ENCODE assay signal across 8 cellular contexts in the genomic region with DNA sequence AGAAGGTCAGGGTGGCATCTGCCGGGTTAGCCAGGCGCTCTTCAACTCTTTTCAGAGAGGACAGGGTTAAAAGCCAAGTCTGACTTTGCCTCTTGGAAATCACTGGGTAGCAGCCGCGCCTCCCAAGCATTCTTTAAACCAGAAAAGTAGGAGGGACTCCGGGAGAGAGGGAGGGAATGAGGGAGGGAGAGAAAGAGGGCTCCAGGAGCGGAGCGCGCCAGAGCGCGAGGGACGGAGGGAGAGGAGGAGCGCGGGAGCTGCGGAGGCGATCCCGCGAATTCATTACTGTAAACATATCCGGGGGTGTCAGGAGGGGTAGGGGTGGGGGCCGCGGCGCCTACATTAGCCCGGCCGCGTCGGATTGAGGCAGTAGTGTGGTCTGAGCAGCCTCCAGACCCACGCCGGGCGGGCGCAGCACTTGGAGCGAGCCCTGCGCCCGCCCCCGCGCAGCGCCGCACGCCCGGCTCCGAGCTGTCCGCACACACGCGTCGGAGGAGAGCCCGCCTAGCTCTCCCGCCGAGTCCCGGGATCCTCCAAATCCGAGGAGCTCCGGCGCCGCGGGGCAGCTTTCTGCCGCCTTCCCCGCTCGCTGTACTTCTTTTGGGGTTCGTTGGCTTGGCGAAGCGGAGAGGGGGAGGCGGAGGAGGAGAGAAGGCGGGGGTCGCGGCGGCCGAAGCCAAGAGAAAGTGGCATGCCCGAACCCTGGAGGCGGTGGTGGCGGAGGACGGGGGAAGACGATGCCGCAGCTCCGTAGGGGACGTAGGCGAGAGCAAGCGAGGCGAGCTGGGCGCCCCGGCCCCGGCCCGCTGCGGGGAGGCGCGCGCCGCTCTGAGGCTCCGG. TPM values are rescaled to one million over a fixed set of nuclear protein-coding genes. Genes with fewer than 3 reads are reported as not detected.
DNase-seq lines count a peak whose midpoint lies in the region; ATAC-seq and TF ChIP-seq lines count a peak whose summit lies in the region.

No MANE protein-coding gene starts in this region.

- WGBS in esophagus muscularis mucosa = under 1% methylated on average over 29 of the region's 85 CpGs
- under 1% methylated on average over 85 of the region's 85 CpGs for WGBS in urinary bladder

- peak overlapping the region; percentile 54 for H3K4me3 ChIP-seq in PC-3 (ENCODE audit: low read length)
- peak overlapping the region; percentile 59 to 70 (median 60) for H3K4me3 ChIP-seq in esophagus muscularis mucosa
- H3K4me3 ChIP-seq in urinary bladder (ENCODE audit: low read depth, low read length) = peak overlapping the region; percentile 59

- H3K9me3 ChIP-seq in PC-3 (ENCODE audit: low read length) = no peaks in the 10 kb centered on the region
- H3K9me3 ChIP-seq in esophagus muscularis mucosa = no peaks in the 10 kb centered on the region

- intact Hi-C loops in PC-3 (cut with micrococcal nuclease) = no loop called here
- intact Hi-C loops in esophagus muscularis mucosa (cut with DNase I) = no loop called here

- H4K20me1 ChIP-seq in PC-3 (ENCODE audit: low read length) = no peaks in the 10 kb centered on the region

- H3K9me2 ChIP-seq in PC-3 (replicated peaks; ENCODE audit: low read length) = no peaks in the 10 kb centered on the region

- H3K36me3 ChIP-seq in PC-3 (ENCODE audit: low read depth, low read length) = no peaks in the 10 kb centered on the region
- H3K36me3 ChIP-seq in esophagus muscularis mucosa = no peaks in the 10 kb centered on the region
- H3K36me3 ChIP-seq in urinary bladder (ENCODE audit: insufficient read depth) = no peaks in the 10 kb centered on the region

- H3K27me3 ChIP-seq in PC-3 (ENCODE audit: low read length) = peaks cover 9% of the 10 kb centered on the region; the same call in 1 of the 2 replicates
- H3K27me3 ChIP-seq in esophagus muscularis mucosa = peaks cover 0 to 66% (median 16%) of the 10 kb centered on the region in 4 donors

- CTCF ChIA-PET in PC-3 (lab: Charles Lee) = no interaction called here

- peak overlapping the region; percentile 58 for H3K4me2 ChIP-seq in PC-3 (ENCODE audit: low read length)

- H3K27me3 Mint-ChIP-seq in mesothelial cell of epicardium (ENCODE audit: low read depth) = no peaks in the 10 kb centered on the region
- H3K27me3 Mint-ChIP-seq in activated T-cell treated with anti-CD3 and anti-CD28 coated beads, Interleukin-2, amount 50 U/mL, for 24 hours = peaks cover 80% of the 10 kb centered on the region

- H3K9me3 Mint-ChIP-seq in mesothelial cell of epicardium = no peaks in the 10 kb centered on the region
- no peaks in the 10 kb centered on the region for H3K9me3 Mint-ChIP-seq in activated T-cell treated with anti-CD3 and anti-CD28 coated beads, Interleukin-2, amount 50 U/mL, for 24 hours

- no peak overlapping the region for H3K27ac ChIP-seq in PC-3 (ENCODE audit: low read length)
- peak overlapping the region; percentile 66 to 75 (median 70) for H3K27ac ChIP-seq in esophagus muscularis mucosa (replicated peaks in 1 of 4)
- H3K27ac ChIP-seq in urinary bladder (ENCODE audit: low read depth) = no peak overlapping the region

- no peaks in the 10 kb centered on the region for H3F3A ChIP-seq in PC-3 (ENCODE audit: low read length, unreplicated experiment)

- peaks cover 2% of the 10 kb centered on the region for H3K4me1 ChIP-seq in PC-3 (ENCODE audit: insufficient read depth, low read length)
- peaks cover 19 to 63% (median 57%) of the 10 kb centered on the region in 4 donors for H3K4me1 ChIP-seq in esophagus muscularis mucosa
- peaks cover 1% of the 10 kb centered on the region for H3K4me1 ChIP-seq in urinary bladder (ENCODE audit: insufficient read depth)

- H3K79me2 ChIP-seq in PC-3 (ENCODE audit: low read length) = no peaks in the 10 kb centered on the region

- H3K9ac ChIP-seq in PC-3 (ENCODE audit: low read length) = no peak overlapping the region

- H3K36me3 Mint-ChIP-seq in mesothelial cell of epicardium = no peaks in the 10 kb centered on the region
- no peaks in the 10 kb centered on the region for H3K36me3 Mint-ChIP-seq in activated T-cell treated with anti-CD3 and anti-CD28 coated beads, Interleukin-2, amount 50 U/mL, for 24 hours (ENCODE audit: low read depth)

- DNase-seq in H4 (ENCODE audit: low spot score) (peak; percentile 86), PC-3 (peak; percentile 7), esophagus muscularis mucosa (ENCODE audit: extremely low spot score) (no peak), mesothelial cell of epicardium (ENCODE audit: low spot score in 2 of 2, unreplicated experiment in 2 of 2) (peak; percentile 38 to 67)
- DNase-seq in activated T-cell treated with anti-CD3 and anti-CD28 coated beads, Interleukin-2, amount 50 U/mL, for 24 hours = no peak

- TF ChIP-seq CTCF in PC-3 (conservative IDR thresholded peaks at IDR 0.05; ENCODE audit: low read depth, low read length) = no peak
- TF ChIP-seq CTCF in esophagus muscularis mucosa (IDR thresholded peaks at IDR 0.05) = no peak
- TF ChIP-seq CTCF in mesothelial cell of epicardium (IDR thresholded peaks at IDR 0.05; ENCODE audit: unreplicated experiment) = no peak

- peaks cover 62% of the 10 kb centered on the region for H3K4me1 Mint-ChIP-seq in mesothelial cell of epicardium
- peaks cover 16% of the 10 kb centered on the region for H3K4me1 Mint-ChIP-seq in activated T-cell treated with anti-CD3 and anti-CD28 coated beads, Interleukin-2, amount 50 U/mL, for 24 hours (ENCODE audit: low read depth)

- no peak for TF ChIP-seq EP300 in esophagus muscularis mucosa (IDR thresholded peaks at IDR 0.05)

- peak overlapping the region; percentile 91 for H3K27ac Mint-ChIP-seq in mesothelial cell of epicardium
- H3K27ac Mint-ChIP-seq in activated T-cell treated with anti-CD3 and anti-CD28 coated beads, Interleukin-2, amount 50 U/mL, for 24 hours = no peak overlapping the region

- peak overlapping the region; percentile 93 for H3K4me3 Mint-ChIP-seq in mesothelial cell of epicardium
- no peak overlapping the region for H3K4me3 Mint-ChIP-seq in activated T-cell treated with anti-CD3 and anti-CD28 coated beads, Interleukin-2, amount 50 U/mL, for 24 hours

- no TSS peak for BruUV-seq in PC-3 (replicated peaks; lab: Mats Ljungman, UMichigan)

- ATAC-seq in PC-3 (no peak), GM19395 (IDR thresholded peaks at IDR 0.05; ENCODE audit: unreplicated experiment) (no peak), GM19324 (IDR thresholded peaks at IDR 0.05; ENCODE audit: low FRiP score, unreplicated experiment) (no peak)

- no peak for TF ChIP-seq POLR2A in esophagus muscularis mucosa (IDR thresholded peaks at IDR 0.05; ENCODE audit: low read depth)

- no peak overlapping the region; the same call in 1 of the 2 replicates for H2AFZ ChIP-seq in PC-3 (ENCODE audit: low read length)

- POLR2A ChIA-PET in PC-3 (lab: Charles Lee; ENCODE audit: unreplicated experiment) = no interaction called here

RNA-seq across cellular contexts. Expression of a gene that starts 3.3 kb away (rescaled TPM):
- 9.8 and 13.7 TPM in 2 replicates for total RNA-seq in H4 (2014; rRNA removed; shearing (Covaris generic))
- total RNA-seq in PC-3 (2014; rRNA removed) = 0.07 TPM in 1 of 2 replicates, not detected in the other
- total RNA-seq in esophagus muscularis mucosa = 10 to 100 TPM in 2 of 4 donors, 1 to 10 TPM in 2; 2.5 to 13.0 (median 7.9) TPM
- total RNA-seq in mesothelial cell of epicardium = 143 to 150 TPM (median 148 TPM) in 3 replicates
- 194 TPM for total RNA-seq in urinary bladder
- polyA plus RNA-seq in urinary bladder = 15.7 TPM

Comparison
In these comparisons a context has a peak if more than half of its experiments do, and no peak if none do; other contexts are left out.
1. DNase-seq: peak in H4 (single experiment), PC-3 (single experiment) and mesothelial cell of epicardium (2 of 2); none in esophagus muscularis mucosa (single experiment) and activated T-cell treated with anti-CD3 and anti-CD28 coated beads, Interleukin-2, amount 50 U/mL, for 24 hours (single experiment).
2. H3K27ac ChIP-seq: peak in esophagus muscularis mucosa (4 of 4); none in PC-3 (single experiment) and urinary bladder (single experiment).
3. Peak in every context shown above with its lines, with median percentiles within 50 percentile points of each other: H3K4me3 ChIP-seq.